In the genomic region with DNA sequence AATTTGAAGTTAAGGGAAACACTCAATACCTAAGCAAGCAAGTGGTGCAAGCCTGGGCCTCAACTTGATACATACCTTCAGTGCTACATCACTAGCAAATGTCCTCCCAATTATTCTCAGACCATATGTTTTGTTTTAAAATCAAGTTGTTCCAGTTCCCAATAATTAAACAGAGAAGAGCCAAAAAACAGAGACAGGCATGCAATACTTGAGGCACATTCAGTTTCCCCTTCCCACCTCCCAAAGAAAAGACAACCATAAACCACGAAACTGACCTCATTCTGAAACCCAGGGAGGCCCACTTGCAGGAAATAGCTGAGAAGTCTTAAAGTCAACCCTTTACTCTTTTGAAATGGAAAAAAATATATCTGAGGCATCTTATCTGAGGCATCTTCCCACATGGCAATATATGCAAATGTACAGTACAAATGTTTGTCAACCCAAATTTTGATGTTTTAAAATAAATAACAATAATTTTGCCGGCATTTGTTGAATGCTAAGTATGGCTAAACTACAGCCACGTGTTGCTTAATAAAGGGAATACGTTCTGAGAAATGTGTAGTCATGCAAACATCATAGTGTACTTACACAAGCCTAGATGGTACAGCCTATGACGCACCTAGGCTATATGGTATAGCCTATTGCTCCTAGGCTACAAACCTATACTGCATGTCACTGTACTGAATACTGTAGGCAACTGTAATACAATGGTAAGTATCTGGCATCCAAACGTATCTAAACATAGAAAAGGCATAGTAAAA, we compare ENCODE assay signal across 10 cellular contexts.
DNase-seq lines count a peak whose midpoint lies in the region; ATAC-seq and TF ChIP-seq lines count a peak whose summit lies in the region.
"Had no signal": no experiment of that assay in that cellular context is flagged by ENCODE, and none has a peak within 500 bp of the region (broad histone marks: within the 10 kb centered on the region; RNA-seq: fewer than 3 reads in every experiment).

No MANE protein-coding gene starts in this region.

- 0 out of 2 replicates have a peak overlapping the region, but pooled peaks have one; percentile 4 for H3K27ac ChIP-seq in DND-41 (ENCODE audit: low read length)
- peak overlapping the region in 1 of 2 donors; percentile 55 for H3K27ac ChIP-seq in left lung

- intact Hi-C loops in left lung (cut with DNase I): no loop called here

- no peaks in the 10 kb centered on the region for H3K27me3 Mint-ChIP-seq in activated naive CD8-positive, alpha-beta T cell treated with anti-CD3 and anti-CD28 coated beads, Interleukin-2, amount 50 U/mL, for 24 hours

- peak overlapping the region; percentile 58 for H3K4me3 Mint-ChIP-seq in activated naive CD8-positive, alpha-beta T cell treated with anti-CD3 and anti-CD28 coated beads, Interleukin-2, amount 50 U/mL, for 24 hours

- H3K4me3 ChIP-seq in DND-41 (ENCODE audit: low read depth in 1 of 2, low read length in 2 of 2) (no peak overlapping the region), left lung (no peak overlapping the region)

- H4K20me1 ChIP-seq in DND-41 (ENCODE audit: insufficient read depth, low read length): no peaks in the 10 kb centered on the region

- H3K27me3 ChIP-seq in DND-41 (ENCODE audit: insufficient read depth, low read length, poor library complexity) (no peaks in the 10 kb centered on the region), left lung (no peaks in the 10 kb centered on the region)

- peaks cover 63% of the 10 kb centered on the region for H3K4me1 Mint-ChIP-seq in activated naive CD8-positive, alpha-beta T cell treated with anti-CD3 and anti-CD28 coated beads, Interleukin-2, amount 50 U/mL, for 24 hours

- peak overlapping the region; percentile 8; the same call in 1 of the 2 replicates for H3K4me2 ChIP-seq in DND-41 (ENCODE audit: insufficient read depth, low read length)

- peaks cover 26% of the 10 kb centered on the region for H3K4me1 ChIP-seq in DND-41 (ENCODE audit: insufficient read depth, low read length)
- H3K4me1 ChIP-seq in left lung: peaks cover 0 to 2% of the 10 kb centered on the region in 2 donors

- no peak overlapping the region for H3K9ac ChIP-seq in DND-41 (ENCODE audit: low read depth, low read length)

- peaks cover 4% of the 10 kb centered on the region for H3K36me3 Mint-ChIP-seq in activated naive CD8-positive, alpha-beta T cell treated with anti-CD3 and anti-CD28 coated beads, Interleukin-2, amount 50 U/mL, for 24 hours (ENCODE audit: low read depth)

- no peak overlapping the region for H2AFZ ChIP-seq in DND-41 (ENCODE audit: low read depth, low read length)

- H3K9me3 Mint-ChIP-seq in activated naive CD8-positive, alpha-beta T cell treated with anti-CD3 and anti-CD28 coated beads, Interleukin-2, amount 50 U/mL, for 24 hours: no peaks in the 10 kb centered on the region

- TF ChIP-seq CTCF in DND-41 (IDR thresholded peaks at IDR 0.05; ENCODE audit: borderline replicate concordance, extremely low read depth, low read length, poor library complexity, severe bottlenecking): no peak
- no peak for TF ChIP-seq CTCF in left lung (IDR thresholded peaks at IDR 0.05)

- no peaks in the 10 kb centered on the region for H3K79me2 ChIP-seq in DND-41 (ENCODE audit: insufficient read depth, low read length)

- H3K27ac Mint-ChIP-seq in activated naive CD8-positive, alpha-beta T cell treated with anti-CD3 and anti-CD28 coated beads, Interleukin-2, amount 50 U/mL, for 24 hours: peak overlapping the region; percentile 70

- H3K36me3 ChIP-seq in DND-41 (ENCODE audit: insufficient read depth, low read length) (no peaks in the 10 kb centered on the region), left lung (no peaks in the 10 kb centered on the region)

- ATAC-seq in DND-41 (ENCODE audit: insufficient read depth, low read depth) (peak; percentile 84), left lung (peak; percentile 49), GM18517 (IDR thresholded peaks at IDR 0.05; ENCODE audit: unreplicated experiment) (no peak), GM18909 (IDR thresholded peaks at IDR 0.05; ENCODE audit: poor library complexity, unreplicated experiment) (no peak)
- ATAC-seq in activated naive CD8-positive, alpha-beta T cell treated with anti-CD3 and anti-CD28 coated beads, Interleukin-2, amount 50 U/mL, for 24 hours: peak; percentile 75

- DNase-seq in DND-41 (peak; percentile 57), Kasumi-1 (lab: John Stamatoyannopoulos, UW) (peak; percentile 39 to 53), left lung (no peak), NCI-H2107 (lab: John Stamatoyannopoulos, UW) (no peak)
- DNase-seq in activated naive CD8-positive, alpha-beta T cell treated with anti-CD3 and anti-CD28 coated beads, Interleukin-2, amount 50 U/mL, for 24 hours: peak; percentile 34
- no peak for DNase-seq in activated effector memory CD4-positive, alpha-beta T cell treated with anti-CD3 and anti-CD28 coated beads, Interleukin-2, amount 50 U/mL, for 16 hours
- DNase-seq: mesendoderm, NCI-H510A had no signal

- H3K9me3 ChIP-seq in DND-41 (ENCODE audit: insufficient read depth, low read length, severe bottlenecking): no peaks in the 10 kb centered on the region
- H3K9me3 ChIP-seq in left lung: no peaks in the 10 kb centered on the region

Comparison
In these comparisons a context has a peak if more than half of its experiments do, and no peak if none do; other contexts are left out.
1. ATAC-seq: peak in DND-41 (single experiment), activated naive CD8-positive, alpha-beta T cell treated with anti-CD3 and anti-CD28 coated beads, Interleukin-2, amount 50 U/mL, for 24 hours (single experiment) and left lung (single experiment); none in GM18517 (single experiment) and GM18909 (single experiment).
2. DNase-seq: peak in DND-41 (single experiment), Kasumi-1 (2 of 2) and activated naive CD8-positive, alpha-beta T cell treated with anti-CD3 and anti-CD28 coated beads, Interleukin-2, amount 50 U/mL, for 24 hours (single experiment); none in left lung (0 of 2), activated effector memory CD4-positive, alpha-beta T cell treated with anti-CD3 and anti-CD28 coated beads, Interleukin-2, amount 50 U/mL, for 16 hours (single experiment) and NCI-H2107 (single experiment).